ENCODE assay signal across 2 cellular contexts in the genomic region with DNA sequence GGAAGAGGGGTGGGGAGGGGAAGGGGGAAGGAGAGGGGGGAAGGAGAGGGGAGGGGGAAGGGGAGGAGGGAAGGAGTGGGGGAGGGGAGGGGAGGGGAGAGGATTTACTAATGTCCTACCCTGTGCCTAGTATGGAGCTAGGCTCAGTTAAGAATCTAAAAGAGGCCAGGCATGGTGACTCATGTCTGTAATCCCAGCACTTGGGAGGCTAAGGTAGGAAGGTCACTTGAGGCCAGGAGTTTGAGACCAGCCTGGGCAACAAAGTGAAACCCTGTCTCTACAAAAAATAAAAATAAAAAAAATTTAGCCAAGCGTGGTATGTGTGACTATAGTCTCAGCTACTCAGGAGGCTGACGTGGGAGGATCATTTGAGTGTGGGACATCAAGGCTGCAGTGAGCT.
TF ChIP-seq lines count a peak whose summit lies in the region.

No MANE protein-coding gene starts in this region.

TF ChIP-seq in HCT116, 20 proteins besides CTCF, POLR2A, EP300 and RAD21 (continued from another document):
- TF ChIP-seq, protein P1, sequence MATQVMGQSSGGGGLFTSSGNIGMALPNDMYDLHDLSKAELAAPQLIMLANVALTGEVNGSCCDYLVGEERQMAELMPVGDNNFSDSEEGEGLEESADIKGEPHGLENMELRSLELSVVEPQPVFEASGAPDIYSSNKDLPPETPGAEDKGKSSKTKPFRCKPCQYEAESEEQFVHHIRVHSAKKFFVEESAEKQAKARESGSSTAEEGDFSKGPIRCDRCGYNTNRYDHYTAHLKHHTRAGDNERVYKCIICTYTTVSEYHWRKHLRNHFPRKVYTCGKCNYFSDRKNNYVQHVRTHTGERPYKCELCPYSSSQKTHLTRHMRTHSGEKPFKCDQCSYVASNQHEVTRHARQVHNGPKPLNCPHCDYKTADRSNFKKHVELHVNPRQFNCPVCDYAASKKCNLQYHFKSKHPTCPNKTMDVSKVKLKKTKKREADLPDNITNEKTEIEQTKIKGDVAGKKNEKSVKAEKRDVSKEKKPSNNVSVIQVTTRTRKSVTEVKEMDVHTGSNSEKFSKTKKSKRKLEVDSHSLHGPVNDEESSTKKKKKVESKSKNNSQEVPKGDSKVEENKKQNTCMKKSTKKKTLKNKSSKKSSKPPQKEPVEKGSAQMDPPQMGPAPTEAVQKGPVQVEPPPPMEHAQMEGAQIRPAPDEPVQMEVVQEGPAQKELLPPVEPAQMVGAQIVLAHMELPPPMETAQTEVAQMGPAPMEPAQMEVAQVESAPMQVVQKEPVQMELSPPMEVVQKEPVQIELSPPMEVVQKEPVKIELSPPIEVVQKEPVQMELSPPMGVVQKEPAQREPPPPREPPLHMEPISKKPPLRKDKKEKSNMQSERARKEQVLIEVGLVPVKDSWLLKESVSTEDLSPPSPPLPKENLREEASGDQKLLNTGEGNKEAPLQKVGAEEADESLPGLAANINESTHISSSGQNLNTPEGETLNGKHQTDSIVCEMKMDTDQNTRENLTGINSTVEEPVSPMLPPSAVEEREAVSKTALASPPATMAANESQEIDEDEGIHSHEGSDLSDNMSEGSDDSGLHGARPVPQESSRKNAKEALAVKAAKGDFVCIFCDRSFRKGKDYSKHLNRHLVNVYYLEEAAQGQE (IDR thresholded peaks at IDR 0.05; ENCODE audit: low read depth): no peak
- TF ChIP-seq, protein P2, sequence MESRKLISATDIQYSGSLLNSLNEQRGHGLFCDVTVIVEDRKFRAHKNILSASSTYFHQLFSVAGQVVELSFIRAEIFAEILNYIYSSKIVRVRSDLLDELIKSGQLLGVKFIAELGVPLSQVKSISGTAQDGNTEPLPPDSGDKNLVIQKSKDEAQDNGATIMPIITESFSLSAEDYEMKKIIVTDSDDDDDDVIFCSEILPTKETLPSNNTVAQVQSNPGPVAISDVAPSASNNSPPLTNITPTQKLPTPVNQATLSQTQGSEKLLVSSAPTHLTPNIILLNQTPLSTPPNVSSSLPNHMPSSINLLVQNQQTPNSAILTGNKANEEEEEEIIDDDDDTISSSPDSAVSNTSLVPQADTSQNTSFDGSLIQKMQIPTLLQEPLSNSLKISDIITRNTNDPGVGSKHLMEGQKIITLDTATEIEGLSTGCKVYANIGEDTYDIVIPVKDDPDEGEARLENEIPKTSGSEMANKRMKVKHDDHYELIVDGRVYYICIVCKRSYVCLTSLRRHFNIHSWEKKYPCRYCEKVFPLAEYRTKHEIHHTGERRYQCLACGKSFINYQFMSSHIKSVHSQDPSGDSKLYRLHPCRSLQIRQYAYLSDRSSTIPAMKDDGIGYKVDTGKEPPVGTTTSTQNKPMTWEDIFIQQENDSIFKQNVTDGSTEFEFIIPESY (IDR thresholded peaks at IDR 0.05; ENCODE audit: extremely low read depth, insufficient replicate concordance, low read length): no peak
- TF ChIP-seq ELF1 (IDR thresholded peaks at IDR 0.05; ENCODE audit: borderline replicate concordance, low read depth): no peak
- TF ChIP-seq TCF7L2 (IDR thresholded peaks at IDR 0.05; ENCODE audit: borderline replicate concordance, extremely low read depth, insufficient read depth, insufficient read length): no peak
- TF ChIP-seq YY1 (IDR thresholded peaks at IDR 0.05; ENCODE audit: extremely low read depth, insufficient replicate concordance, low read depth, low read length): no peak
- no peak for TF ChIP-seq FOSL1 (IDR thresholded peaks at IDR 0.05; ENCODE audit: low read depth)

TF ChIP-seq in SK-N-SH treated with all-trans-retinoic acid at 6 μM for 48 hours, 23 proteins besides CTCF, POLR2A, EP300 and RAD21 (continued from another document):
- TF ChIP-seq, protein P3, sequence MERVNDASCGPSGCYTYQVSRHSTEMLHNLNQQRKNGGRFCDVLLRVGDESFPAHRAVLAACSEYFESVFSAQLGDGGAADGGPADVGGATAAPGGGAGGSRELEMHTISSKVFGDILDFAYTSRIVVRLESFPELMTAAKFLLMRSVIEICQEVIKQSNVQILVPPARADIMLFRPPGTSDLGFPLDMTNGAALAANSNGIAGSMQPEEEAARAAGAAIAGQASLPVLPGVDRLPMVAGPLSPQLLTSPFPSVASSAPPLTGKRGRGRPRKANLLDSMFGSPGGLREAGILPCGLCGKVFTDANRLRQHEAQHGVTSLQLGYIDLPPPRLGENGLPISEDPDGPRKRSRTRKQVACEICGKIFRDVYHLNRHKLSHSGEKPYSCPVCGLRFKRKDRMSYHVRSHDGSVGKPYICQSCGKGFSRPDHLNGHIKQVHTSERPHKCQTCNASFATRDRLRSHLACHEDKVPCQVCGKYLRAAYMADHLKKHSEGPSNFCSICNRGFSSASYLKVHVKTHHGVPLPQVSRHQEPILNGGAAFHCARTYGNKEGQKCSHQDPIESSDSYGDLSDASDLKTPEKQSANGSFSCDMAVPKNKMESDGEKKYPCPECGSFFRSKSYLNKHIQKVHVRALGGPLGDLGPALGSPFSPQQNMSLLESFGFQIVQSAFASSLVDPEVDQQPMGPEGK (CRISPR knock-in tag; IDR thresholded peaks at IDR 0.05; ENCODE audit: borderline replicate concordance): no peak
- no peak for TF ChIP-seq ARNTL (CRISPR knock-in tag; IDR thresholded peaks at IDR 0.05; ENCODE audit: borderline replicate concordance, low read depth)
- TF ChIP-seq ZNF70 (CRISPR knock-in tag; IDR thresholded peaks at IDR 0.05): no peak
- TF ChIP-seq, protein P4, sequence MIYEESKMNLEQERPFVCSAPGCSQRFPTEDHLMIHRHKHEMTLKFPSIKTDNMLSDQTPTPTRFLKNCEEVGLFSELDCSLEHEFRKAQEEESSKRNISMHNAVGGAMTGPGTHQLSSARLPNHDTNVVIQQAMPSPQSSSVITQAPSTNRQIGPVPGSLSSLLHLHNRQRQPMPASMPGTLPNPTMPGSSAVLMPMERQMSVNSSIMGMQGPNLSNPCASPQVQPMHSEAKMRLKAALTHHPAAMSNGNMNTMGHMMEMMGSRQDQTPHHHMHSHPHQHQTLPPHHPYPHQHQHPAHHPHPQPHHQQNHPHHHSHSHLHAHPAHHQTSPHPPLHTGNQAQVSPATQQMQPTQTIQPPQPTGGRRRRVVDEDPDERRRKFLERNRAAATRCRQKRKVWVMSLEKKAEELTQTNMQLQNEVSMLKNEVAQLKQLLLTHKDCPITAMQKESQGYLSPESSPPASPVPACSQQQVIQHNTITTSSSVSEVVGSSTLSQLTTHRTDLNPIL (CRISPR knock-in tag; IDR thresholded peaks at IDR 0.05; ENCODE audit: low read depth): no peak
- no peak for TF ChIP-seq BACH2 (CRISPR knock-in tag; IDR thresholded peaks at IDR 0.05; ENCODE audit: borderline replicate concordance)
- TF ChIP-seq TOX (CRISPR knock-in tag; IDR thresholded peaks at IDR 0.05; ENCODE audit: borderline replicate concordance): no peak
- TF ChIP-seq, protein P5, sequence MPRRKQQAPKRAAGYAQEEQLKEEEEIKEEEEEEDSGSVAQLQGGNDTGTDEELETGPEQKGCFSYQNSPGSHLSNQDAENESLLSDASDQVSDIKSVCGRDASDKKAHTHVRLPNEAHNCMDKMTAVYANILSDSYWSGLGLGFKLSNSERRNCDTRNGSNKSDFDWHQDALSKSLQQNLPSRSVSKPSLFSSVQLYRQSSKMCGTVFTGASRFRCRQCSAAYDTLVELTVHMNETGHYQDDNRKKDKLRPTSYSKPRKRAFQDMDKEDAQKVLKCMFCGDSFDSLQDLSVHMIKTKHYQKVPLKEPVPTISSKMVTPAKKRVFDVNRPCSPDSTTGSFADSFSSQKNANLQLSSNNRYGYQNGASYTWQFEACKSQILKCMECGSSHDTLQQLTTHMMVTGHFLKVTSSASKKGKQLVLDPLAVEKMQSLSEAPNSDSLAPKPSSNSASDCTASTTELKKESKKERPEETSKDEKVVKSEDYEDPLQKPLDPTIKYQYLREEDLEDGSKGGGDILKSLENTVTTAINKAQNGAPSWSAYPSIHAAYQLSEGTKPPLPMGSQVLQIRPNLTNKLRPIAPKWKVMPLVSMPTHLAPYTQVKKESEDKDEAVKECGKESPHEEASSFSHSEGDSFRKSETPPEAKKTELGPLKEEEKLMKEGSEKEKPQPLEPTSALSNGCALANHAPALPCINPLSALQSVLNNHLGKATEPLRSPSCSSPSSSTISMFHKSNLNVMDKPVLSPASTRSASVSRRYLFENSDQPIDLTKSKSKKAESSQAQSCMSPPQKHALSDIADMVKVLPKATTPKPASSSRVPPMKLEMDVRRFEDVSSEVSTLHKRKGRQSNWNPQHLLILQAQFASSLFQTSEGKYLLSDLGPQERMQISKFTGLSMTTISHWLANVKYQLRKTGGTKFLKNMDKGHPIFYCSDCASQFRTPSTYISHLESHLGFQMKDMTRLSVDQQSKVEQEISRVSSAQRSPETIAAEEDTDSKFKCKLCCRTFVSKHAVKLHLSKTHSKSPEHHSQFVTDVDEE (CRISPR knock-in tag; IDR thresholded peaks at IDR 0.05): no peak
